ENCODE assay signal across 10 cellular contexts in the genomic region with DNA sequence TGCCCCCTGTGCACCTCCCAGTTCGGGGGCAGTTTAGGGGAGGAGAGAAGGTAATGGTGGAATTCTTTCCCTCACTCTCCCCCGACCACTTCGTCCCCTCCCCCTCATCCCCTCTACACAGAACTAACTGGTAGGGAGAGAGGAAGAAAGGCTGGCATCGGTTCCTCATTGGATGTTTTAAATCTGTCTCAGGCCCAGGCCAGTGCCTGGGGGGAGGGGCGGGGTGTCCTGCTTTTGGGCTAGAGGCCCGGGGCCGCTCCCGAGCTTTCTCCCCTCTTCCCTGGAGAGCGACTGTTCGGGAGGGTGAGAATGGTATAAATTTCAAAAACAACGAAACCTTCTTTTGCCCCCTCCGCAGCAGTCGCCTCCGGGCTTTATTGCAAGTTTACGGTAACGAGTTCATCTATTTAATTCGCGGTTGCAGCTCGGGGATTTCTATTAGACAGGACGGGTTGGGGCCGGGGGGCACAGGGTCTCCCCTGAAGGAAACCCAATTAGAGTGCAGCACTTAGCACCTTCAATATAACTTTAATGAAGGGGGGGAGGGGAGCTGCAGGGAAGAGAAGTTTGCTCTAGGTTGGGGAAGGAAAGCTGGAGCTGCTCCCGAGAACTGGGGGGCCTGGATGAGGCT. TPM values are rescaled to one million over a fixed set of nuclear protein-coding genes. Genes with fewer than 3 reads are reported as not detected.
DNase-seq lines count a peak whose midpoint lies in the region; ATAC-seq, FAIRE-seq and TF ChIP-seq lines count a peak whose summit lies in the region.
"Had no signal": no experiment of that assay in that cellular context is flagged by ENCODE, and none has a peak within 500 bp of the region (broad histone marks: within the 10 kb centered on the region; RNA-seq: fewer than 3 reads in every experiment).

A gene (plus strand): TSS at position 262 of the 631 bp plus-strand sequence. CDS start 1,226 bp downstream, outside the sequence.

- H3K27me3 ChIP-seq in OCI-LY3 (ENCODE audit: low read depth, low read length) = no peaks in the 10 kb centered on the region
- peaks cover 100% of the 10 kb centered on the region for H3K27me3 ChIP-seq in endodermal cell (ENCODE audit: control insufficient read depth, insufficient read depth, low read length, poor library complexity, severe bottlenecking)
- peaks cover 97% of the 10 kb centered on the region for H3K27me3 ChIP-seq in trophoblast cell (ENCODE audit: insufficient read depth, low read length)
- peaks cover 100% of the 10 kb centered on the region for H3K27me3 ChIP-seq in SK-N-SH (ENCODE audit: insufficient read depth)

- H4K91ac ChIP-seq in trophoblast cell (ENCODE audit: low read depth, low read length) = no peak within 1 kb of the TSS

- H3K4me2 ChIP-seq in OCI-LY3 (ENCODE audit: low read length) (peak within 1 kb of the TSS; percentile 56; the same call in 1 of the 2 replicates), trophoblast cell (ENCODE audit: low read length) (peak within 1 kb of the TSS; percentile 31), SK-N-SH (no peak within 1 kb of the TSS)

- no peak within 1 kb of the TSS for H3K23ac ChIP-seq in trophoblast cell (ENCODE audit: low read length)

- no peak within 1 kb of the TSS for H3K27ac ChIP-seq in OCI-LY3 (ENCODE audit: low read length)
- no peak within 1 kb of the TSS for H3K27ac ChIP-seq in endodermal cell (ENCODE audit: low read depth, low read length)
- H3K27ac ChIP-seq in trophoblast cell (ENCODE audit: low read depth, low read length) = no peak within 1 kb of the TSS
- H3K27ac ChIP-seq in SK-N-SH (ENCODE audit: low read depth in 2 of 2, low read length in 1 of 2) = no peak within 1 kb of the TSS
- H3K27ac ChIP-seq: esophagus muscularis mucosa had no signal

- ATAC-seq in GM21786 (IDR thresholded peaks at IDR 0.05; ENCODE audit: unreplicated experiment) (no peak), HG03159 (IDR thresholded peaks at IDR 0.05; ENCODE audit: unreplicated experiment) (no peak)

- H3K36me3 Mint-ChIP-seq in endodermal cell (ENCODE audit: low read depth) = no peaks in the 10 kb centered on the region

- no peak for TF ChIP-seq RAD21 in SK-N-SH (IDR thresholded peaks at IDR 0.05; ENCODE audit: low read length)

- H3K27ac Mint-ChIP-seq in endodermal cell = no peak within 1 kb of the TSS

- H3K4me1 ChIP-seq in OCI-LY3 (ENCODE audit: low read length) = peaks cover 7% of the 10 kb centered on the region
- H3K4me1 ChIP-seq in endodermal cell (ENCODE audit: control insufficient read depth, insufficient read depth, low read length) = no peaks in the 10 kb centered on the region
- H3K4me1 ChIP-seq in trophoblast cell (ENCODE audit: control insufficient read depth in 1 of 2, insufficient read depth in 2 of 2, low read length in 2 of 2) = peaks cover 6 to 11% of the 10 kb centered on the region in 2 experiments
- H3K4me1 ChIP-seq in SK-N-SH (ENCODE audit: control insufficient read depth in 1 of 2, insufficient read depth in 2 of 2, low read depth in 1 of 2, low read length in 1 of 2) = no peaks in the 10 kb centered on the region

- DNase-seq in endodermal cell = peak; percentile 85
- DNase-seq in trophoblast cell = no peak
- DNase-seq in SK-N-SH = no peak
- DNase-seq: NCI-H1694 had no signal

- POLR2A ChIA-PET in SK-N-SH (lab: Yijun Ruan, JAX) = no interaction called here

- H4K12ac ChIP-seq in trophoblast cell (ENCODE audit: low read depth, low read length) = no peak within 1 kb of the TSS

- no peak within 1 kb of the TSS for H2BK5ac ChIP-seq in trophoblast cell (ENCODE audit: low read depth, low read length, poor library complexity)

- H3K79me1 ChIP-seq in trophoblast cell (ENCODE audit: low read length) = no peaks in the 10 kb centered on the region

- H2AK5ac ChIP-seq in trophoblast cell (ENCODE audit: low read length) = no peak within 1 kb of the TSS

- WGBS in endodermal cell (ENCODE audit: insufficient coverage in 1 of 2, insufficient read length in 1 of 2), 2 experiments = 4% methylated on average over 9 to 17 of the region's 22 CpGs
- no CpG with 5 or more reads among the region's 22 CpGs for WGBS in trophoblast cell (ENCODE audit: extremely low coverage, insufficient coverage, insufficient read length)
- WGBS in SK-N-SH (ENCODE audit: low lambda C conversion rate) = 16% methylated on average over 22 of the region's 22 CpGs

- no peaks in the 10 kb centered on the region for H3K9me2 ChIP-seq in SK-N-SH

- H3K4me3 Mint-ChIP-seq in endodermal cell = no peak within 1 kb of the TSS

- no peaks in the 10 kb centered on the region for H4K20me1 ChIP-seq in OCI-LY3 (ENCODE audit: insufficient read depth, low read length)
- peaks cover 5% of the 10 kb centered on the region; the same call in 1 of the 2 replicates for H4K20me1 ChIP-seq in SK-N-SH (ENCODE audit: insufficient read depth)

- no peak within 1 kb of the TSS for H3K4ac ChIP-seq in trophoblast cell (ENCODE audit: low read depth, low read length)

- H3K4me3 ChIP-seq in OCI-LY3 (ENCODE audit: low read length) = no peak within 1 kb of the TSS
- no peak within 1 kb of the TSS for H3K4me3 ChIP-seq in endodermal cell (ENCODE audit: low read length)
- no peak within 1 kb of the TSS for H3K4me3 ChIP-seq in trophoblast cell (ENCODE audit: low read depth, low read length)
- no peak within 1 kb of the TSS for H3K4me3 ChIP-seq in SK-N-SH (ENCODE audit: low read depth in 2 of 2, low read length in 1 of 2)

- no peaks in the 10 kb centered on the region for H3K9me3 Mint-ChIP-seq in endodermal cell

- TF ChIP-seq EP300 in SK-N-SH (IDR thresholded peaks at IDR 0.05; ENCODE audit: borderline replicate concordance in 1 of 2, low read depth in 1 of 2, low read length in 1 of 2) = no peak

- H3K14ac ChIP-seq in trophoblast cell (ENCODE audit: low read length) = no peak within 1 kb of the TSS

- peak; percentile 84 for FAIRE-seq in G401.6 (lab: Jason Lieb, UNC)

- TF ChIP-seq CTCF in OCI-LY3 (IDR thresholded peaks at IDR 0.05; ENCODE audit: low read depth, low read length) (no peak), endodermal cell (conservative IDR thresholded peaks at IDR 0.05) (no peak), SK-N-SH (IDR thresholded peaks at IDR 0.05) (no peak)

- no peaks in the 10 kb centered on the region for H3K36me3 ChIP-seq in OCI-LY3 (replicated peaks; ENCODE audit: low read depth, low read length)
- no peaks in the 10 kb centered on the region for H3K36me3 ChIP-seq in endodermal cell (ENCODE audit: control insufficient read depth, insufficient read depth, low read length)
- H3K36me3 ChIP-seq in trophoblast cell (ENCODE audit: control insufficient read depth in 1 of 2, insufficient read depth in 2 of 2, low read length in 2 of 2) = no peaks in the 10 kb centered on the region
- H3K36me3 ChIP-seq in SK-N-SH (replicated peaks in 1 of 2; ENCODE audit: control insufficient read depth in 1 of 2, insufficient read depth in 2 of 2, low read length in 1 of 2) = no peaks in the 10 kb centered on the region
- H3K36me3 ChIP-seq: esophagus muscularis mucosa had no signal

- H2BK12ac ChIP-seq in trophoblast cell (ENCODE audit: low read length) = no peak within 1 kb of the TSS

- no peak within 1 kb of the TSS for H3K18ac ChIP-seq in trophoblast cell (ENCODE audit: low read length)

- H3K9ac ChIP-seq in OCI-LY3 (ENCODE audit: low read length) (no peak within 1 kb of the TSS), endodermal cell (ENCODE audit: extremely low read depth, low read length, poor library complexity, severe bottlenecking) (no peak within 1 kb of the TSS), trophoblast cell (ENCODE audit: low read length) (no peak within 1 kb of the TSS), SK-N-SH (no peak within 1 kb of the TSS)

- H2AFZ ChIP-seq in OCI-LY3 (ENCODE audit: low read depth, low read length) (no peak within 1 kb of the TSS), trophoblast cell (ENCODE audit: insufficient read depth, low read length, poor library complexity) (no peak within 1 kb of the TSS), SK-N-SH (ENCODE audit: low read depth) (no peak within 1 kb of the TSS)

- no peak within 1 kb of the TSS for H2BK120ac ChIP-seq in trophoblast cell (ENCODE audit: insufficient read depth, low read length, poor library complexity)

- no peak within 1 kb of the TSS for H4K8ac ChIP-seq in trophoblast cell (ENCODE audit: low read depth, low read length)

- H3K4me1 Mint-ChIP-seq in endodermal cell = peaks cover 14% of the 10 kb centered on the region

- H3K79me2 ChIP-seq in OCI-LY3 (ENCODE audit: low read length) (no peaks in the 10 kb centered on the region), trophoblast cell (ENCODE audit: control insufficient read depth, insufficient read depth, low read length, poor library complexity) (no peaks in the 10 kb centered on the region), SK-N-SH (ENCODE audit: insufficient read depth) (no peaks in the 10 kb centered on the region)

- H3K27me3 Mint-ChIP-seq in endodermal cell (ENCODE audit: insufficient read depth) = peaks cover 100% of the 10 kb centered on the region

- CTCF ChIA-PET in SK-N-SH (lab: Yijun Ruan, JAX) = interaction anchor here (0.6 to 13.9 kb wide), 26 partner anchors 8 to 499 kb away, joined by 3 to 328 read pairs (median 14); a partner anchor contains a TSS

- H3K9me3 ChIP-seq in OCI-LY3 (ENCODE audit: insufficient read depth, low read length) = no peaks in the 10 kb centered on the region
- H3K9me3 ChIP-seq in endodermal cell (ENCODE audit: control insufficient read depth, low read length) = no peaks in the 10 kb centered on the region
- H3K9me3 ChIP-seq in trophoblast cell (ENCODE audit: insufficient read depth, low read depth, low read length) = peaks cover 9% of the 10 kb centered on the region
- H3K9me3 ChIP-seq in SK-N-SH = no peaks in the 10 kb centered on the region
- H3K9me3 ChIP-seq: esophagus muscularis mucosa had no signal

- no peaks in the 10 kb centered on the region for H3F3A ChIP-seq in SK-N-SH (replicated peaks; ENCODE audit: insufficient read depth)

TF ChIP-seq in SK-N-SH, 30 proteins besides CTCF, POLR2A, EP300 and RAD21 (continues in another document):
- TF ChIP-seq YY1 (IDR thresholded peaks at IDR 0.05; ENCODE audit: low read depth) (no peak), MEF2A (IDR thresholded peaks at IDR 0.05; ENCODE audit: borderline replicate concordance, low read depth) (no peak), NFIC (IDR thresholded peaks at IDR 0.05; ENCODE audit: borderline replicate concordance) (no peak)
- TF ChIP-seq, protein P1, sequence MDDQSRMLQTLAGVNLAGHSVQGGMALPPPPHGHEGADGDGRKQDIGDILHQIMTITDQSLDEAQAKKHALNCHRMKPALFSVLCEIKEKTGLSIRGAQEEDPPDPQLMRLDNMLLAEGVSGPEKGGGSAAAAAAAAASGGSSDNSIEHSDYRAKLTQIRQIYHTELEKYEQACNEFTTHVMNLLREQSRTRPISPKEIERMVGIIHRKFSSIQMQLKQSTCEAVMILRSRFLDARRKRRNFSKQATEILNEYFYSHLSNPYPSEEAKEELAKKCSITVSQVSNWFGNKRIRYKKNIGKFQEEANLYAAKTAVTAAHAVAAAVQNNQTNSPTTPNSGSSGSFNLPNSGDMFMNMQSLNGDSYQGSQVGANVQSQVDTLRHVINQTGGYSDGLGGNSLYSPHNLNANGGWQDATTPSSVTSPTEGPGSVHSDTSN (IDR thresholded peaks at IDR 0.05) = no peak

RNA-seq across cellular contexts. Expression of the gene that starts here (rescaled TPM):
- not detected for total RNA-seq in endodermal cell
- 0.68 TPM for polyA plus RNA-seq in endodermal cell (2013, experiment 1 of 2)
- polyA plus RNA-seq in endodermal cell (2013, experiment 2 of 2) = 0.58 TPM
- polyA plus RNA-seq in trophoblast cell (2013) = not detected in 2 replicates
- polyA plus RNA-seq in SK-N-SH (2012; rRNA removed) = not detected in 2 replicates
- polyA plus RNA-seq in SK-N-SH (2012; cell fraction: cytosol; rRNA removed) = not detected in 2 replicates
- not detected in 2 replicates for polyA plus RNA-seq in SK-N-SH (2012; cell fraction: nucleus; rRNA removed)
- total RNA-seq: esophagus muscularis mucosa had no signal
- polyA plus RNA-seq: neural cell had no signal

Comparison
In these comparisons a context has a peak if more than half of its experiments do, and no peak if none do; other contexts are left out.
1. Peak in DNase-seq in endodermal cell; RNA of the gene not detected or under 1 TPM.